38 cellular contexts compared by ENCODE assay signal in the genomic region with DNA sequence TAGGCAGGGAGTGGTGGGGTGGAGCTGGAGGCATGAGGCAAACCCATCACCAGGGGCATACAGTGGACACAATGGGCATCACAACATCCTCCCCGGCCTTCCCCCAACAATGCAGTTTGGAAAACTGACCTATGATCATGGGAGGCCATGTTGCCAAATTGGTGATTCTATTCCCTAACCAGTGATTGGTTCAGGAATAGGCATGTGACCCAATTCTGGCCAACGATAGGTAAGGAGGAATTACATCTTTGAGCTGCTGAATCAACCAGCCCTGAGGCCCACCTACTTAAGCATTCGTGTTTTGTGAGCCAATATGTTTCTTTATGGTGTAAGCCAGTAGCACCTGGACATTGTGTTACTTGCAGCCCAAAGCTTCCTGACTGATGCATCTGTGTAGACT. TPM values are rescaled to one million over a fixed set of nuclear protein-coding genes. Genes with fewer than 3 reads are reported as not detected.
"Had no signal": no experiment of that assay in that cellular context is flagged by ENCODE, and none has a peak within 500 bp of the region (broad histone marks: within the 10 kb centered on the region; RNA-seq: fewer than 3 reads in every experiment).

No MANE protein-coding gene starts in this region.

- ATAC-seq: activated CD8-positive, alpha-beta T cell treated with anti-CD3 and anti-CD28 coated beads for 36 hours; activated T-cell treated with anti-CD3 and anti-CD28 coated beads, Interleukin-2, amount 50 U/mL, for 72 hours; activated T-helper 17 cell treated with anti-CD3 and anti-CD28 coated beads, Interleukin-2, amount 50 U/mL, for 72 hours; PC-3 had no signal

- H3K4me1 Mint-ChIP-seq: activated naive CD8-positive, alpha-beta T cell treated with anti-CD3 and anti-CD28 coated beads for 36 hours; activated T-helper 17 cell treated with anti-CD3 and anti-CD28 coated beads, Interleukin-2, amount 50 U/mL, for 72 hours; central memory CD8-positive, alpha-beta T cell had no signal

- FAIRE-seq: RCC 7860 had no signal

- H3K27me3 Mint-ChIP-seq: activated CD8-positive, alpha-beta T cell treated with anti-CD3 and anti-CD28 coated beads for 36 hours; activated naive CD8-positive, alpha-beta T cell treated with anti-CD3 and anti-CD28 coated beads for 36 hours had no signal

- H3K36me3 ChIP-seq: cardiac muscle cell had no signal

- H3K27me3 ChIP-seq: cardiac muscle cell had no signal

- H3K4me3 ChIP-seq: cardiac muscle cell had no signal

- H3K9me3 Mint-ChIP-seq: activated CD8-positive, alpha-beta T cell treated with anti-CD3 and anti-CD28 coated beads for 36 hours; activated naive CD8-positive, alpha-beta T cell treated with anti-CD3 and anti-CD28 coated beads for 36 hours; activated T-cell treated with anti-CD3 and anti-CD28 coated beads, Interleukin-2, amount 50 U/mL, for 72 hours; activated T-helper 17 cell treated with anti-CD3 and anti-CD28 coated beads, Interleukin-2, amount 50 U/mL, for 72 hours; central memory CD8-positive, alpha-beta T cell had no signal

- H3K4me3 Mint-ChIP-seq: activated CD8-positive, alpha-beta T cell treated with anti-CD3 and anti-CD28 coated beads for 36 hours; activated naive CD8-positive, alpha-beta T cell treated with anti-CD3 and anti-CD28 coated beads for 36 hours; activated T-cell treated with anti-CD3 and anti-CD28 coated beads, Interleukin-2, amount 50 U/mL, for 72 hours; activated T-helper 17 cell treated with anti-CD3 and anti-CD28 coated beads, Interleukin-2, amount 50 U/mL, for 72 hours; central memory CD8-positive, alpha-beta T cell had no signal

- H3K36me3 Mint-ChIP-seq: activated naive CD8-positive, alpha-beta T cell treated with anti-CD3 and anti-CD28 coated beads for 36 hours had no signal

- H3K27ac Mint-ChIP-seq: activated CD8-positive, alpha-beta T cell treated with anti-CD3 and anti-CD28 coated beads for 36 hours; activated naive CD8-positive, alpha-beta T cell treated with anti-CD3 and anti-CD28 coated beads for 36 hours; activated T-cell treated with anti-CD3 and anti-CD28 coated beads, Interleukin-2, amount 50 U/mL, for 72 hours; activated T-helper 17 cell treated with anti-CD3 and anti-CD28 coated beads, Interleukin-2, amount 50 U/mL, for 72 hours had no signal

- DNase-seq: activated CD4-positive, alpha-beta T cell treated with anti-CD3 and anti-CD28 coated beads for 1 hour; activated CD4-positive, alpha-beta T cell treated with anti-CD3 and anti-CD28 coated beads for 48 hours; activated CD4-positive, alpha-beta T cell treated with anti-CD3 and anti-CD28 coated beads, Interleukin-2, amount 50 U/mL, for 4 hours; activated CD4-positive, CD25-positive, alpha-beta regulatory T cell; activated CD8-positive, alpha-beta T cell treated with anti-CD3 and anti-CD28 coated beads for 36 hours; activated effector memory CD4-positive, alpha-beta T cell treated with anti-CD3 and anti-CD28 coated beads, Interleukin-2, amount 50 U/mL, for 16 hours; activated naive CD4-positive, alpha-beta T cell; activated naive CD4-positive, alpha-beta T cell treated with anti-CD3 and anti-CD28 coated beads, Interleukin-2, amount 50 U/mL, for 16 hours; activated naive CD8-positive, alpha-beta T cell treated with anti-CD3 and anti-CD28 coated beads for 36 hours; activated T-cell treated with anti-CD3 and anti-CD28 coated beads, Interleukin-2, amount 50 U/mL, for 1 hour; activated T-cell treated with anti-CD3 and anti-CD28 coated beads, Interleukin-2, amount 50 U/mL, for 72 hours; amniotic stem cell; aorta; NCI-H1092 treated with DMSO at 0.1 percent for 48 hours; NCI-H1417; NCI-H146; NCI-H187; NCI-H2029 treated with DMSO at 0.1 percent for 48 hours; NCI-H2107; NCI-H2171; NCI-H510A; NCI-H526; NCI-H748 treated with DMSO at 0.1 percent for 48 hours; NK-92 treated with Interleukin-12 subunit alpha and Interleukin-12 subunit beta, amount 100 ng/mL, for 24 hours; PC-3; Right ventricle myocardium superior; SW 1271; T-helper 1 cell; T-helper 2 cell; T-helper 9 cell had no signal

- H3K27ac ChIP-seq: cardiac muscle cell, RWPE1, VCaP had no signal

RNA-seq across cellular contexts. Expression of a gene that starts 39.9 kb away (rescaled TPM):
- total RNA-seq: activated CD8-positive, alpha-beta memory T cell treated with anti-CD3 and anti-CD28 coated beads for 36 hours; activated CD8-positive, alpha-beta T cell treated with anti-CD3 and anti-CD28 coated beads for 36 hours; activated naive CD8-positive, alpha-beta T cell treated with anti-CD3 and anti-CD28 coated beads for 36 hours; activated T-helper 17 cell treated with anti-CD3 and anti-CD28 coated beads, Interleukin-2, amount 50 U/mL, for 72 hours; M059J; PC-3 had no signal
